Comparison of ENCODE assay signal across 19 cellular contexts in the genomic region with DNA sequence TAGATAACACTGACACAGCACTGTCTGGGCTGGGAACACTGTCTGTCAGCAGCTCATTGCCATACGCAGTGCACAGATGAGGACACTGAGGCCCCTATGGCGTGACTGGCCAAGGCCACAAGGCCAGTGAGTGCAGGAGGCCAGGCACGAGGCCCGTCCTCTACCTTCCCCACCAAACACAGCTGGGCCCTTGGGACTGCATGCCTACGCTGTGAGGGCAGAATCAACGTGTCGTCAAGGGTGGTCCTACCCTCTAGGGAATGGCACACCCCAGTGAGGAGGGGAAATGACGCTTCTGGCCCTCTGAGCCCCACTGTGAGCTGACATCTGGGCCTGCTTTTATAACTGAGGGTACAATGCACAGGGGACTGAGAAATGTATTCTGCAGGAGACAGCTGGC. TPM values are rescaled to one million over a fixed set of nuclear protein-coding genes. Genes with fewer than 3 reads are reported as not detected.
DNase-seq lines count a peak whose midpoint lies in the region; ATAC-seq lines count a peak whose summit lies in the region.
"Had no signal": no experiment of that assay in that cellular context is flagged by ENCODE, and none has a peak within 500 bp of the region (broad histone marks: within the 10 kb centered on the region; RNA-seq: fewer than 3 reads in every experiment).

No MANE protein-coding gene starts in this region.

- no peaks in the 10 kb centered on the region for H3K9me3 ChIP-seq in BLaER1 treated with 17β-estradiol and CSF1 and Interleukin-3, amounts not matched to agents 10 nM and 100 nM (replicated peaks in 1 of 11)
- no peaks in the 10 kb centered on the region for H3K9me3 ChIP-seq in Karpas-422 (ENCODE audit: low read length)

- DNase-seq in Karpas-422: no peak
- DNase-seq in left lobe of liver (ENCODE audit: low spot score): no peak
- no peak for DNase-seq in stimulated activated effector memory CD8-positive, alpha-beta T cell treated with anti-CD3 and anti-CD28 coated beads, Interleukin-12 subunit alpha, Interleukin-12 subunit beta, amount 100 ng/mL, for 72 hours (ENCODE audit: low spot score in 2 of 2)
- no peak for DNase-seq in NCI-H2107 treated with DMSO at 0.1 percent for 48 hours (lab: John Stamatoyannopoulos, UW; ENCODE audit: unreplicated experiment)
- DNase-seq: ACHN; Calu3; CD4-positive, CD25-positive, alpha-beta regulatory T cell; DMS53; EL; NCI-H1417; NCI-H187 treated with DMSO at 0.1 percent for 48 hours; NCI-H226; NCI-H524; RPMI8226 had no signal

- peak overlapping the region in 2 of 11 experiments; percentile 27 to 29; a peak in 1 of 22 replicates for H3K9ac ChIP-seq in BLaER1 treated with 17β-estradiol and CSF1 and Interleukin-3, amounts not matched to agents 10 nM and 100 nM
- peak overlapping the region; percentile 41 for H3K9ac ChIP-seq in Karpas-422 (ENCODE audit: low read length)
- H3K9ac ChIP-seq: KMS-11 had no signal

- H3K9me3 Mint-ChIP-seq in stimulated activated effector memory CD8-positive, alpha-beta T cell treated with anti-CD3 and anti-CD28 coated beads, Interleukin-12 subunit alpha, Interleukin-12 subunit beta, amount 100 ng/mL, for 72 hours: no peaks in the 10 kb centered on the region
- H3K9me3 Mint-ChIP-seq in activated T-helper 17 cell treated with anti-CD3 and anti-CD28 coated beads, Interleukin-2, amount 50 U/mL, for 72 hours: no peaks in the 10 kb centered on the region
- H3K9me3 Mint-ChIP-seq: CD4-positive, CD25-positive, alpha-beta regulatory T cell had no signal

- peaks cover 0 to 28% (median 0%) of the 10 kb centered on the region in 11 experiments; a peak in 9 of 22 replicates for H4K20me1 ChIP-seq in BLaER1 treated with 17β-estradiol and CSF1 and Interleukin-3, amounts not matched to agents 10 nM and 100 nM
- H4K20me1 ChIP-seq in Karpas-422 (ENCODE audit: insufficient read depth, low read depth, low read length): peaks cover 11% of the 10 kb centered on the region; the same call in 1 of the 2 replicates

- no peaks in the 10 kb centered on the region for H3K36me3 Mint-ChIP-seq in stimulated activated effector memory CD8-positive, alpha-beta T cell treated with anti-CD3 and anti-CD28 coated beads, Interleukin-12 subunit alpha, Interleukin-12 subunit beta, amount 100 ng/mL, for 72 hours
- H3K36me3 Mint-ChIP-seq in activated T-helper 17 cell treated with anti-CD3 and anti-CD28 coated beads, Interleukin-2, amount 50 U/mL, for 72 hours (ENCODE audit: low read depth): no peaks in the 10 kb centered on the region
- H3K36me3 Mint-ChIP-seq: CD4-positive, CD25-positive, alpha-beta regulatory T cell had no signal

- H3K4me2 ChIP-seq in BLaER1 treated with 17β-estradiol and CSF1 and Interleukin-3, amounts not matched to agents 10 nM and 100 nM: peak overlapping the region; percentile 23 to 92 (median 80); a peak in 21 of 22 replicates
- no peak overlapping the region for H3K4me2 ChIP-seq in Karpas-422 (ENCODE audit: low read depth, low read length, poor library complexity, severe bottlenecking)
- H3K4me2 ChIP-seq: KMS-11 had no signal

- H3K27ac ChIP-seq in BLaER1 treated with 17β-estradiol and CSF1 and Interleukin-3, amounts not matched to agents 10 nM and 100 nM: peak overlapping the region in 2 of 11 experiments; percentile 21 to 40; a peak in 1 of 22 replicates
- peak overlapping the region; percentile 69 for H3K27ac ChIP-seq in Karpas-422 (ENCODE audit: low read length)
- H3K27ac ChIP-seq: KMS-11 had no signal

- peak; percentile 13 for ATAC-seq in left lobe of liver
- ATAC-seq in stimulated activated effector memory CD8-positive, alpha-beta T cell treated with anti-CD3 and anti-CD28 coated beads, Interleukin-12 subunit alpha, Interleukin-12 subunit beta, amount 100 ng/mL, for 72 hours: no peak
- ATAC-seq in activated T-helper 17 cell treated with anti-CD3 and anti-CD28 coated beads, Interleukin-2, amount 50 U/mL, for 72 hours (replicated peaks): no peak
- no peak for ATAC-seq in GM18873 (IDR thresholded peaks at IDR 0.05; ENCODE audit: low FRiP score, unreplicated experiment)
- ATAC-seq: GM12878 had no signal

- H3K4me1 Mint-ChIP-seq in stimulated activated effector memory CD8-positive, alpha-beta T cell treated with anti-CD3 and anti-CD28 coated beads, Interleukin-12 subunit alpha, Interleukin-12 subunit beta, amount 100 ng/mL, for 72 hours: no peaks in the 10 kb centered on the region
- no peaks in the 10 kb centered on the region for H3K4me1 Mint-ChIP-seq in activated T-helper 17 cell treated with anti-CD3 and anti-CD28 coated beads, Interleukin-2, amount 50 U/mL, for 72 hours
- H3K4me1 Mint-ChIP-seq: CD4-positive, CD25-positive, alpha-beta regulatory T cell had no signal

- H3K27me3 Mint-ChIP-seq in activated T-helper 17 cell treated with anti-CD3 and anti-CD28 coated beads, Interleukin-2, amount 50 U/mL, for 72 hours: no peaks in the 10 kb centered on the region

- H2AFZ ChIP-seq in Karpas-422 (ENCODE audit: low read length): no peak overlapping the region

- peak overlapping the region; percentile 32 for H3K27ac Mint-ChIP-seq in stimulated activated effector memory CD8-positive, alpha-beta T cell treated with anti-CD3 and anti-CD28 coated beads, Interleukin-12 subunit alpha, Interleukin-12 subunit beta, amount 100 ng/mL, for 72 hours
- no peak overlapping the region for H3K27ac Mint-ChIP-seq in activated T-helper 17 cell treated with anti-CD3 and anti-CD28 coated beads, Interleukin-2, amount 50 U/mL, for 72 hours
- H3K27ac Mint-ChIP-seq: CD4-positive, CD25-positive, alpha-beta regulatory T cell had no signal

- H3K79me2 ChIP-seq in Karpas-422 (ENCODE audit: low read length): no peaks in the 10 kb centered on the region

- H3K4me3 ChIP-seq in BLaER1 treated with 17β-estradiol and CSF1 and Interleukin-3, amounts not matched to agents 10 nM and 100 nM: no peak overlapping the region
- H3K4me3 ChIP-seq in Karpas-422 (ENCODE audit: low read length): no peak overlapping the region
- H3K4me3 ChIP-seq: GM12878 had no signal

- H3K4me1 ChIP-seq in BLaER1 treated with 17β-estradiol and CSF1 and Interleukin-3, amounts not matched to agents 10 nM and 100 nM: peaks cover 24 to 77% (median 56%) of the 10 kb centered on the region in 10 experiments
- H3K4me1 ChIP-seq in Karpas-422 (ENCODE audit: low read length): peaks cover 68% of the 10 kb centered on the region

- peaks cover 0 to 24% (median 0%) of the 10 kb centered on the region in 11 experiments; a peak in 2 of 22 replicates for H3K36me3 ChIP-seq in BLaER1 treated with 17β-estradiol and CSF1 and Interleukin-3, amounts not matched to agents 10 nM and 100 nM
- H3K36me3 ChIP-seq in Karpas-422 (ENCODE audit: insufficient read depth, low read length): peaks cover 11% of the 10 kb centered on the region; the same call in 1 of the 2 replicates

- no peaks in the 10 kb centered on the region for H3K9me2 ChIP-seq in Karpas-422 (replicated peaks; ENCODE audit: insufficient read depth, low read length)

- peaks cover 0 to 4% (median 0%) of the 10 kb centered on the region in 11 experiments; a peak in 2 of 22 replicates for H3K27me3 ChIP-seq in BLaER1 treated with 17β-estradiol and CSF1 and Interleukin-3, amounts not matched to agents 10 nM and 100 nM
- no peaks in the 10 kb centered on the region for H3K27me3 ChIP-seq in Karpas-422 (ENCODE audit: low read length)

- no peak overlapping the region for H3K4me3 Mint-ChIP-seq in stimulated activated effector memory CD8-positive, alpha-beta T cell treated with anti-CD3 and anti-CD28 coated beads, Interleukin-12 subunit alpha, Interleukin-12 subunit beta, amount 100 ng/mL, for 72 hours
- no peak overlapping the region for H3K4me3 Mint-ChIP-seq in activated T-helper 17 cell treated with anti-CD3 and anti-CD28 coated beads, Interleukin-2, amount 50 U/mL, for 72 hours
- H3K4me3 Mint-ChIP-seq: CD4-positive, CD25-positive, alpha-beta regulatory T cell had no signal

RNA-seq across cellular contexts. Expression of a gene that starts 42.1 kb away (rescaled TPM):
- total RNA-seq in Karpas-422 (2014; rRNA removed; shearing (Covaris generic); ENCODE audit: low replicate concordance): 22.9 and 44.2 TPM in 2 replicates
- total RNA-seq in left lobe of liver: 5.6 TPM
- total RNA-seq in activated T-helper 17 cell treated with anti-CD3 and anti-CD28 coated beads, Interleukin-2, amount 50 U/mL, for 72 hours: 10 to 100 TPM; 20.4 to 34.7 TPM
